ENCODE assay signal across 18 cellular contexts in the genomic region with DNA sequence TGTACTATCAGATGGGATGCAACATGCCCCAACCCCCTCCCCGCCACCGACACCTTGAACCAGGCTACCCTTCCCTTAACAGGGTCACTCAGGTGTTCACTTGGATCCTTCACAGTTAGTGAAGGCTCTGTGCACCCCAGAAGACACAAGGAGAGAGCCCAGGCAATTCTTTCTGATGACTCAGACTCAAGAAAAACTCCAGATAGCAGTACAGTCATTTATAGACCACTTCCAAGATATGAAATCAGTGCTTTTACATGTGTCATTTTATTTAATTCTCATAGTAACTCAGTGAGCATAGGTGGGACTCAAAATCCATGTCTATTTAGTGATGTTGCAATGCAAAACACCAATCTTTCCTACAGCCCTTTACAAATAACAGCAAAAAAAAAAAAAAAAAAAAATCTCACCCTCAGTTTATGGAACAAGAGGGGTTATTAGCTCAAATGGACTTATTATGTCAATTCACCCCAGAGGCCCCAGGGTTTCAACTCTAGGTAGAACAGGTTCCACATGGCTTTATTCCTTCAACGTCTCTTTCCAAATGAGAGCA.
A peak's percentile ranks its signal among the peaks of the same experiment; 100 is the strongest.
DNase-seq lines count a peak whose midpoint lies in the region; ATAC-seq and TF ChIP-seq lines count a peak whose summit lies in the region.
"Had no signal": no experiment of that assay in that cellular context is flagged by ENCODE, and none has a peak within 500 bp of the region (broad histone marks: within the 10 kb centered on the region; RNA-seq: fewer than 3 reads in every experiment).

No MANE protein-coding gene starts in this region.

- no peak for TF ChIP-seq EP300 in suprapubic skin (IDR thresholded peaks at IDR 0.05)

- no TSS peak for BruUV-seq in PC-3 (replicated peaks; lab: Mats Ljungman, UMichigan)

- CTCF ChIA-PET in PC-3 (lab: Charles Lee) = no interaction called here

- H3K9me2 ChIP-seq in PC-3 (replicated peaks; ENCODE audit: low read length) = no peaks in the 10 kb centered on the region

- intact Hi-C loops in PC-3 (cut with micrococcal nuclease) = no loop called here

- POLR2A ChIA-PET in PC-3 (lab: Charles Lee; ENCODE audit: unreplicated experiment) = no interaction called here

- H3K27ac ChIP-seq in PC-3 (ENCODE audit: low read length) (no peak overlapping the region), brain microvascular endothelial cell (no peak overlapping the region), suprapubic skin (no peak overlapping the region)
- H3K27ac ChIP-seq: parathyroid adenoma, thoracic aorta had no signal

- no peak overlapping the region for H3K4me2 ChIP-seq in PC-3 (ENCODE audit: low read length)

- H3K9me3 ChIP-seq in PC-3 (ENCODE audit: low read length) (no peaks in the 10 kb centered on the region), suprapubic skin (no peaks in the 10 kb centered on the region)
- H3K9me3 ChIP-seq: BE2C, thoracic aorta had no signal

- no peaks in the 10 kb centered on the region for H3K36me3 ChIP-seq in PC-3 (ENCODE audit: low read depth, low read length)
- H3K36me3 ChIP-seq in brain microvascular endothelial cell (replicated peaks) = no peaks in the 10 kb centered on the region
- no peaks in the 10 kb centered on the region for H3K36me3 ChIP-seq in suprapubic skin
- H3K36me3 ChIP-seq: BE2C, thoracic aorta had no signal

- in situ Hi-C loops in brain microvascular endothelial cell (cut with HindIII; ENCODE audit: low pct_ligation_motif_present, low sequenced_read_pairs) = no loop called here

- H3K4me1 ChIP-seq in PC-3 (ENCODE audit: insufficient read depth, low read length) (peaks cover 12% of the 10 kb centered on the region), suprapubic skin (peaks cover 7% of the 10 kb centered on the region)
- H3K4me1 ChIP-seq: parathyroid adenoma had no signal

- no peaks in the 10 kb centered on the region for H3K79me2 ChIP-seq in PC-3 (ENCODE audit: low read length)
- H3K79me2 ChIP-seq: parathyroid adenoma had no signal

- no peaks in the 10 kb centered on the region for H4K20me1 ChIP-seq in PC-3 (ENCODE audit: low read length)

- TF ChIP-seq POLR2A in suprapubic skin (IDR thresholded peaks at IDR 0.05) = no peak

- H2AFZ ChIP-seq in PC-3 (ENCODE audit: low read length) = no peak overlapping the region
- H2AFZ ChIP-seq: parathyroid adenoma had no signal

- TF ChIP-seq CTCF in PC-3 (conservative IDR thresholded peaks at IDR 0.05; ENCODE audit: low read depth, low read length) (no peak), brain microvascular endothelial cell (IDR thresholded peaks at IDR 0.05; ENCODE audit: low read depth, low read length, missing control alignments) (no peak), suprapubic skin (IDR thresholded peaks at IDR 0.05) (no peak)

- DNase-seq in EL = peak; percentile 81
- peak; percentile 23 for DNase-seq in PC-3
- peak; percentile 58 for DNase-seq in brain microvascular endothelial cell
- peak; percentile 70 for DNase-seq in kidney glomerular epithelial cell (lab: John Stamatoyannopoulos, UW)
- DNase-seq in DMS79 (lab: John Stamatoyannopoulos, UW) = no peak
- DNase-seq in GF-D8 (lab: John Stamatoyannopoulos, UW) = no peak
- DNase-seq in suprapubic skin (ENCODE audit: low spot score in 2 of 2) = no peak
- DNase-seq in HuH-7 (ENCODE audit: low spot score) = no peak
- DNase-seq: activated naive CD8-positive, alpha-beta T cell treated with anti-CD3 and anti-CD28 coated beads for 36 hours; BE2C; caudate nucleus; effector CD8-positive, alpha-beta T cell; naive B cell; NCI-H1436 treated with DMSO at 0.1 percent for 48 hours; small intestine had no signal

- peak; percentile 54 for ATAC-seq in PC-3

- H3K27me3 ChIP-seq in PC-3 (ENCODE audit: low read length) (no peaks in the 10 kb centered on the region), brain microvascular endothelial cell (replicated peaks) (no peaks in the 10 kb centered on the region), suprapubic skin (peaks cover 47% of the 10 kb centered on the region)
- H3K27me3 ChIP-seq: BE2C had no signal

- no peak overlapping the region for H3K9ac ChIP-seq in PC-3 (ENCODE audit: low read length)
- H3K9ac ChIP-seq: parathyroid adenoma had no signal

- peaks cover 2% of the 10 kb centered on the region for H3F3A ChIP-seq in PC-3 (ENCODE audit: low read length, unreplicated experiment)

- WGBS in suprapubic skin = 79% methylated on average over 3 of the region's 3 CpGs

- H3K4me3 ChIP-seq in PC-3 (ENCODE audit: low read length) = no peak overlapping the region
- no peak overlapping the region for H3K4me3 ChIP-seq in brain microvascular endothelial cell (ENCODE audit: low read depth, low read length)
- H3K4me3 ChIP-seq in suprapubic skin = no peak overlapping the region
- H3K4me3 ChIP-seq: lung, thoracic aorta had no signal

Comparison
In these comparisons a context has a peak if more than half of its experiments do, and no peak if none do; other contexts are left out.
1. DNase-seq: peak in EL (single experiment), PC-3 (single experiment), brain microvascular endothelial cell (single experiment) and kidney glomerular epithelial cell (single experiment); none in DMS79 (single experiment), GF-D8 (single experiment), suprapubic skin (0 of 2) and HuH-7 (single experiment).